9 cellular contexts compared by ENCODE assay signal in genomic region chr5:956941-957729, GRCh38. TPM values are rescaled to one million over a fixed set of nuclear protein-coding genes. Genes with fewer than 3 reads are reported as not detected.
DNase-seq lines count a peak whose midpoint lies in the region; ATAC-seq and TF ChIP-seq lines count a peak whose summit lies in the region.
"Had no signal": no experiment of that assay in that cellular context is flagged by ENCODE, and none has a peak within 500 bp of the region (broad histone marks: within the 10 kb centered on the region; RNA-seq: fewer than 3 reads in every experiment).

No MANE protein-coding gene starts in this region.

- peak in 1 of 2 donors; percentile 11 for TF ChIP-seq EP300 in tibial nerve (IDR thresholded peaks at IDR 0.05)

- peaks cover 18% of the 10 kb centered on the region for H3K27me3 Mint-ChIP-seq in activated naive CD8-positive, alpha-beta T cell treated with anti-CD3 and anti-CD28 coated beads, Interleukin-2, amount 10 ng/mL, durations not matched to agents 7 days and 5 days

- peak overlapping the region in 1 of 4 donors; percentile 14 for H3K27ac ChIP-seq in tibial nerve
- H3K27ac ChIP-seq: VCaP had no signal

- DNase-seq in ELR (ENCODE audit: low read depth) (peak; percentile 85), iPS-NIHi11 (ENCODE audit: low spot score) (peak; percentile 44), tibial nerve (ENCODE audit: low spot score in 2 of 2) (no peak), NCI-H2227 treated with DMSO at 0.1 percent for 48 hours (lab: John Stamatoyannopoulos, UW) (no peak)
- DNase-seq in Jurkat, Clone E6-1 (ENCODE audit: low read depth, low spot score) = peak; percentile 95
- DNase-seq in activated naive CD8-positive, alpha-beta T cell treated with anti-CD3 and anti-CD28 coated beads, Interleukin-2, amount 10 ng/mL, durations not matched to agents 7 days and 5 days = peak; percentile 76
- DNase-seq in stimulated activated CD8-positive, alpha-beta memory T cell treated with anti-CD3 and anti-CD28 coated beads, Interleukin-2, amount 100 ng/mL, for 48 hours (ENCODE audit: low read depth in 2 of 2) = peak; percentile 39 to 48

- H3K27me3 ChIP-seq in tibial nerve = peaks cover 0 to 25% of the 10 kb centered on the region in 2 donors

- H3K36me3 Mint-ChIP-seq in activated naive CD8-positive, alpha-beta T cell treated with anti-CD3 and anti-CD28 coated beads, Interleukin-2, amount 10 ng/mL, durations not matched to agents 7 days and 5 days = no peaks in the 10 kb centered on the region

- peaks cover 0 to 39% (median 19%) of the 10 kb centered on the region in 4 donors for H3K4me1 ChIP-seq in tibial nerve

- no peaks in the 10 kb centered on the region for H3K9me3 Mint-ChIP-seq in activated naive CD8-positive, alpha-beta T cell treated with anti-CD3 and anti-CD28 coated beads, Interleukin-2, amount 10 ng/mL, durations not matched to agents 7 days and 5 days

- no peak for TF ChIP-seq POLR2A in tibial nerve (IDR thresholded peaks at IDR 0.05)

- H3K4me3 ChIP-seq in Jurkat, Clone E6-1 (ENCODE audit: low read length) = no peak overlapping the region
- no peak overlapping the region for H3K4me3 ChIP-seq in tibial nerve

- no peaks in the 10 kb centered on the region for H3K9me3 ChIP-seq in tibial nerve

- TF ChIP-seq CTCF in tibial nerve (IDR thresholded peaks at IDR 0.05) = no peak

- WGBS in tibial nerve, 2 donors = 12 to 13% methylated on average over 16 to 23 of the region's 25 CpGs

- peak; percentile 45 for ATAC-seq in GM21515 (IDR thresholded peaks at IDR 0.05; ENCODE audit: unreplicated experiment)
- ATAC-seq in activated naive CD8-positive, alpha-beta T cell treated with anti-CD3 and anti-CD28 coated beads, Interleukin-2, amount 10 ng/mL, durations not matched to agents 7 days and 5 days (ENCODE audit: low read depth) = peak; percentile 78

- POLR2A ChIA-PET in activated naive CD8-positive, alpha-beta T cell treated with anti-CD3 and anti-CD28 coated beads, Interleukin-2, amount 10 ng/mL, durations not matched to agents 7 days and 5 days (lab: Charles Lee) = interaction anchor here (0.5 kb wide), 1 partner anchor 12 kb away, joined by 3 read pairs; no protein-coding TSS in a partner anchor

- H3K4me1 Mint-ChIP-seq in activated naive CD8-positive, alpha-beta T cell treated with anti-CD3 and anti-CD28 coated beads, Interleukin-2, amount 10 ng/mL, durations not matched to agents 7 days and 5 days = peaks cover 27% of the 10 kb centered on the region

- H3K36me3 ChIP-seq in tibial nerve = no peaks in the 10 kb centered on the region

- H3K27ac Mint-ChIP-seq in activated naive CD8-positive, alpha-beta T cell treated with anti-CD3 and anti-CD28 coated beads, Interleukin-2, amount 10 ng/mL, durations not matched to agents 7 days and 5 days = peak overlapping the region; percentile 21

- peak overlapping the region; percentile 42 for H3K4me3 Mint-ChIP-seq in activated naive CD8-positive, alpha-beta T cell treated with anti-CD3 and anti-CD28 coated beads, Interleukin-2, amount 10 ng/mL, durations not matched to agents 7 days and 5 days

RNA-seq across cellular contexts. Expression of gene NKD2, which starts 51.5 kb away (rescaled TPM):
- 176 TPM for polyA plus RNA-seq in Jurkat, Clone E6-1 (2012; ENCODE audit: insufficient read depth, insufficient read length)
- total RNA-seq in activated naive CD8-positive, alpha-beta T cell treated with anti-CD3 and anti-CD28 coated beads, Interleukin-2, amount 10 ng/mL, durations not matched to agents 7 days and 5 days = under 1 TPM; 0.23 to 0.36 TPM
- total RNA-seq in tibial nerve = 1 to 10 TPM in 1 of 4 donors, under 1 TPM in 1, not detected in 2; 0.60 to 4.7 TPM

Comparison
In these comparisons a context has a peak if more than half of its experiments do, and no peak if none do; other contexts are left out.
1. DNase-seq: peak in ELR (single experiment), Jurkat, Clone E6-1 (single experiment), activated naive CD8-positive, alpha-beta T cell treated with anti-CD3 and anti-CD28 coated beads, Interleukin-2, amount 10 ng/mL, durations not matched to agents 7 days and 5 days (single experiment), iPS-NIHi11 (single experiment) and stimulated activated CD8-positive, alpha-beta memory T cell treated with anti-CD3 and anti-CD28 coated beads, Interleukin-2, amount 100 ng/mL, for 48 hours (2 of 2); none in tibial nerve (0 of 2) and NCI-H2227 treated with DMSO at 0.1 percent for 48 hours (single experiment).